In the genomic region with DNA sequence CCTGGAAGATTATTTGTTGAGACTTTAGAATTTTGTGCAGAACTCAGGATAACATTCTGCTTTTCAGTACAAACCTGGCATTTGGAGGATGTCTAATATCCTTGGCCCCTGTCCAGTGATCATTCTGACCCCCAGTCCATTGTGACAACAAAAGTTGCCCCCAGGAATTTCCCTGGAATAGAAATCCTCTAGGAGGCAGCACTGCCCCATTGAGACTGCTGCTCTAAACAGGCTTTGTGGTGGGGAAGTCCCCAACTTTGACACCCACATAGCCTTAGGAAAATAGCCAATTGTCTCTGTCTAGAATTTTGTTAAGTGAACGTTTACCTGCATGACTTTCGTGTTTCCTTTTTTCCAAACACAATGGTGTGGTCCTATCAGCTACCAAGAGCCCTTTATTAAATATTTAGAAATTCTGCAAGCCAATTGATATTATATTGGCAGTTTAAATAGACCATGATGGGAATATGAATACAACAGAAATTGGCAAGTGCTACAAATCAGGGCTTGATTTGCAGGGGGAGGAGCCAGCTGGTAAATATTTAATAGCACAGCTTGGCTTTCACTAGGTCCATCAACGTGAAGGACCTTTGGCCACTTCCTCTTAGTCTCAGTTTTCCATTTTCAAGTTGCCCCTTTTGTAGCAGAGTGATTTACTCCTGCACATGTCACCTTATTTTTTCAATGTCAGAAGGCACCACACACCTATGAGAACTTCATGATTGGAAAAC, we compare ENCODE assay signal across 8 cellular contexts.
A peak's percentile ranks its signal among the peaks of the same experiment; 100 is the strongest.
DNase-seq lines count a peak whose midpoint lies in the region; ATAC-seq, FAIRE-seq and TF ChIP-seq lines count a peak whose summit lies in the region.

No MANE protein-coding gene starts in this region.

- intact Hi-C loops in Panc1 (cut with micrococcal nuclease; ENCODE audit: unreplicated experiment) = no loop called here

- BruUV-seq in Panc1 (replicated peaks; lab: Mats Ljungman, UMichigan) = no TSS peak

- H3K27ac ChIP-seq in HEK293 (ENCODE audit: extremely low read depth, low read depth, low read length) = no peak overlapping the region
- H3K27ac ChIP-seq in Panc1 (ENCODE audit: low read length) = no peak overlapping the region
- no peak overlapping the region for H3K27ac ChIP-seq in substantia nigra (ENCODE audit: low read depth, low read length, poor library complexity, severe bottlenecking)

- DNase-seq in GM10248 (ENCODE audit: extremely low spot score) (peak; percentile 35), Panc1 (ENCODE audit: low read depth, low spot score) (no peak), frontal cortex (ENCODE audit: low spot score in 2 of 2) (peak; percentile 22 to 24), substantia nigra (lab: John Stamatoyannopoulos, UW) (peak in 28 of 49 donors; percentile 3 to 64 (median 19)), NCI-H2029 treated with DMSO at 0.1 percent for 48 hours (lab: John Stamatoyannopoulos, UW) (no peak)
- DNase-seq in stimulated activated CD4-positive, alpha-beta T cell treated with anti-CD3 and anti-CD28 coated beads, Interleukin-4, amount 100 ng/mL, for 24 hours = no peak

- H3K9me3 ChIP-seq in HEK293 (ENCODE audit: control insufficient read depth, insufficient read depth, low read depth, low read length) = no peaks in the 10 kb centered on the region
- no peaks in the 10 kb centered on the region for H3K9me3 ChIP-seq in Panc1 (ENCODE audit: control insufficient read depth, insufficient read depth, low read depth, low read length)

- H3K27me3 ChIP-seq in Panc1 (ENCODE audit: control insufficient read depth, insufficient read depth, low read length) = no peaks in the 10 kb centered on the region

- in situ Hi-C loops in Panc1 (cut with HindIII; ENCODE audit: low pct_unique_long_range_greater_than_20kb, low sequenced_read_pairs) = no loop called here

- no peak for FAIRE-seq in frontal cortex (lab: Jason Lieb, UNC)

- TF ChIP-seq CTCF in GM10248 (IDR thresholded peaks at IDR 0.05; ENCODE audit: control extremely low read depth, extremely low read depth, low read depth, missing control alignments) (peak; percentile 32), HEK293 (tag by site-specific recombination; IDR thresholded peaks at IDR 0.05) (no peak), Panc1 (IDR thresholded peaks at IDR 0.05) (peak; percentile 54)

- H3K4me1 ChIP-seq in HEK293 (ENCODE audit: control insufficient read depth, insufficient read depth, low read length) (no peaks in the 10 kb centered on the region), Panc1 (ENCODE audit: control insufficient read depth, insufficient read depth, low read length) (no peaks in the 10 kb centered on the region; the same call in 1 of the 2 replicates)

- H3K4me3 ChIP-seq in HEK293 (ENCODE audit: low read depth, low read length) (no peak overlapping the region), Panc1 (ENCODE audit: low read depth in 2 of 2, low read length in 2 of 2) (no peak overlapping the region)

- CTCF ChIA-PET in GM10248 (lab: Yijun Ruan, JAX) (interaction anchor here (0.9 to 4.2 kb wide), 6 partner anchors 9 to 452 kb away, joined by 3 to 23 read pairs (median 4); partner anchors contain the start of gene EFNB2), HEK293 (lab: Yijun Ruan, JAX) (interaction anchor here (0.6 to 2.5 kb wide), 11 partner anchors 18 to 1462 kb away, joined by 3 to 8 read pairs (median 4); no protein-coding TSS in a partner anchor), Panc1 (lab: Charles Lee) (interaction anchor here (0.7 kb wide), 1 partner anchor 166 kb away, joined by 3 read pairs; no protein-coding TSS in a partner anchor)

- no peaks in the 10 kb centered on the region for H3K36me3 ChIP-seq in HEK293 (ENCODE audit: control insufficient read depth in 2 of 2, insufficient read depth in 1 of 2, low read length in 2 of 2)
- no peaks in the 10 kb centered on the region for H3K36me3 ChIP-seq in Panc1 (ENCODE audit: control insufficient read depth, insufficient read depth, low read length)

- ATAC-seq in Panc1 = no peak
- no peak for ATAC-seq in GM21825 (IDR thresholded peaks at IDR 0.05; ENCODE audit: unreplicated experiment)

- POLR2A ChIA-PET in GM10248 (lab: Yijun Ruan, JAX) (interaction anchor here (0.7 kb wide), 1 partner anchor 1044 kb away, joined by 3 read pairs; no protein-coding TSS in a partner anchor), HEK293 (lab: Yijun Ruan, JAX) (interaction anchor here (0.7 kb wide), 1 partner anchor 336 kb away, joined by 4 read pairs; no protein-coding TSS in a partner anchor), Panc1 (lab: Charles Lee) (no interaction called here)

TF ChIP-seq in HEK293, 187 proteins besides CTCF, POLR2A, EP300 and RAD21 (continues in another document):
- TF ChIP-seq, protein P1, sequence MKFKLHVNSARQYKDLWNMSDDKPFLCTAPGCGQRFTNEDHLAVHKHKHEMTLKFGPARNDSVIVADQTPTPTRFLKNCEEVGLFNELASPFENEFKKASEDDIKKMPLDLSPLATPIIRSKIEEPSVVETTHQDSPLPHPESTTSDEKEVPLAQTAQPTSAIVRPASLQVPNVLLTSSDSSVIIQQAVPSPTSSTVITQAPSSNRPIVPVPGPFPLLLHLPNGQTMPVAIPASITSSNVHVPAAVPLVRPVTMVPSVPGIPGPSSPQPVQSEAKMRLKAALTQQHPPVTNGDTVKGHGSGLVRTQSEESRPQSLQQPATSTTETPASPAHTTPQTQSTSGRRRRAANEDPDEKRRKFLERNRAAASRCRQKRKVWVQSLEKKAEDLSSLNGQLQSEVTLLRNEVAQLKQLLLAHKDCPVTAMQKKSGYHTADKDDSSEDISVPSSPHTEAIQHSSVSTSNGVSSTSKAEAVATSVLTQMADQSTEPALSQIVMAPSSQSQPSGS (tag by site-specific recombination; IDR thresholded peaks at IDR 0.05; ENCODE audit: low read depth) = no peak
- TF ChIP-seq ZNF324 (tag by site-specific recombination; IDR thresholded peaks at IDR 0.05) (no peak), ZNF530 (tag by site-specific recombination; IDR thresholded peaks at IDR 0.05; ENCODE audit: low read depth) (no peak), ZNF157 (tag by site-specific recombination; IDR thresholded peaks at IDR 0.05) (no peak), ZNF677 (tag by site-specific recombination; IDR thresholded peaks at IDR 0.05) (no peak), GLI4 (tag by site-specific recombination; IDR thresholded peaks at IDR 0.05) (no peak), ZNF140 (tag by site-specific recombination; IDR thresholded peaks at IDR 0.05) (no peak), ZBTB17 (tag by site-specific recombination; IDR thresholded peaks at IDR 0.05) (no peak), ZNF624 (tag by site-specific recombination; IDR thresholded peaks at IDR 0.05) (no peak), ZNF548 (tag by site-specific recombination; IDR thresholded peaks at IDR 0.05) (no peak), ZNF621 (tag by site-specific recombination; IDR thresholded peaks at IDR 0.05) (no peak)
- TF ChIP-seq, protein P2, sequence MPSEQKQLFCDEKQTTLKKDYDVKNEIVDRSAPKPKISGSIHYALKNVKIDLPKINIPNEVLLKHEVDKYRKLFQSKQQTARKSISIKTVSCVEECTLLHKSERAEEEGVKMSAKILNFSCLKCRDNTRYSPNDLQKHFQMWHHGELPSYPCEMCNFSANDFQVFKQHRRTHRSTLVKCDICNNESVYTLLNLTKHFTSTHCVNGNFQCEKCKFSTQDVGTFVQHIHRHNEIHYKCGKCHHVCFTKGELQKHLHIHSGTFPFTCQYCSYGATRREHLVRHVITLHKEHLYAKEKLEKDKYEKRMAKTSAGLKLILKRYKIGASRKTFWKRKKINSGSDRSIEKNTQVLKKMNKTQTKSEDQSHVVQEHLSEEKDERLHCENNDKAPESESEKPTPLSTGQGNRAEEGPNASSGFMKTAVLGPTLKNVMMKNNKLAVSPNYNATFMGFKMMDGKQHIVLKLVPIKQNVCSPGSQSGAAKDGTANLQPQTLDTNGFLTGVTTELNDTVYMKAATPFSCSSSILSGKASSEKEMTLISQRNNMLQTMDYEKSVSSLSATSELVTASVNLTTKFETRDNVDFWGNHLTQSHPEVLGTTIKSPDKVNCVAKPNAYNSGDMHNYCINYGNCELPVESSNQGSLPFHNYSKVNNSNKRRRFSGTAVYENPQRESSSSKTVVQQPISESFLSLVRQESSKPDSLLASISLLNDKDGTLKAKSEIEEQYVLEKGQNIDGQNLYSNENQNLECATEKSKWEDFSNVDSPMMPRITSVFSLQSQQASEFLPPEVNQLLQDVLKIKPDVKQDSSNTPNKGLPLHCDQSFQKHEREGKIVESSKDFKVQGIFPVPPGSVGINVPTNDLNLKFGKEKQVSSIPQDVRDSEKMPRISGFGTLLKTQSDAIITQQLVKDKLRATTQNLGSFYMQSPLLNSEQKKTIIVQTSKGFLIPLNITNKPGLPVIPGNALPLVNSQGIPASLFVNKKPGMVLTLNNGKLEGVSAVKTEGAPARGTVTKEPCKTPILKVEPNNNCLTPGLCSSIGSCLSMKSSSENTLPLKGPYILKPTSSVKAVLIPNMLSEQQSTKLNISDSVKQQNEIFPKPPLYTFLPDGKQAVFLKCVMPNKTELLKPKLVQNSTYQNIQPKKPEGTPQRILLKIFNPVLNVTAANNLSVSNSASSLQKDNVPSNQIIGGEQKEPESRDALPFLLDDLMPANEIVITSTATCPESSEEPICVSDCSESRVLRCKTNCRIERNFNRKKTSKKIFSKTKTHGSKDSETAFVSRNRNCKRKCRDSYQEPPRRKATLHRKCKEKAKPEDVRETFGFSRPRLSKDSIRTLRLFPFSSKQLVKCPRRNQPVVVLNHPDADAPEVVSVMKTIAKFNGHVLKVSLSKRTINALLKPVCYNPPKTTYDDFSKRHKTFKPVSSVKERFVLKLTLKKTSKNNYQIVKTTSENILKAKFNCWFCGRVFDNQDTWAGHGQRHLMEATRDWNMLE (tag by site-specific recombination; conservative IDR thresholded peaks at IDR 0.05; ENCODE audit: low read depth) = no peak
- TF ChIP-seq, protein P3, sequence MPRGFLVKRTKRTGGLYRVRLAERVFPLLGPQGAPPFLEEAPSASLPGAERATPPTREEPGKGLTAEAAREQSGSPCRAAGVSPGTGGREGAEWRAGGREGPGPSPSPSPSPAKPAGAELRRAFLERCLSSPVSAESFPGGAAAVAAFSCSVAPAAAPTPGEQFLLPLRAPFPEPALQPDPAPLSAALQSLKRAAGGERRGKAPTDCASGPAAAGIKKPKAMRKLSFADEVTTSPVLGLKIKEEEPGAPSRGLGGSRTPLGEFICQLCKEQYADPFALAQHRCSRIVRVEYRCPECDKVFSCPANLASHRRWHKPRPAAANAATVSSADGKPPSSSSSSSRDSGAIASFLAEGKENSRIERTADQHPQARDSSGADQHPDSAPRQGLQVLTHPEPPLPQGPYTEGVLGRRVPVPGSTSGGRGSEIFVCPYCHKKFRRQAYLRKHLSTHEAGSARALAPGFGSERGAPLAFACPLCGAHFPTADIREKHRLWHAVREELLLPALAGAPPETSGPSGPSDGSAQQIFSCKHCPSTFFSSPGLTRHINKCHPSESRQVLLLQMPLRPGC (tag by site-specific recombination; IDR thresholded peaks at IDR 0.05) = no peak

Comparison
In these comparisons a context has a peak if more than half of its experiments do, and no peak if none do; other contexts are left out.
1. DNase-seq: peak in GM10248 (single experiment), frontal cortex (2 of 2) and substantia nigra (28 of 49); none in Panc1 (single experiment), NCI-H2029 treated with DMSO at 0.1 percent for 48 hours (single experiment) and stimulated activated CD4-positive, alpha-beta T cell treated with anti-CD3 and anti-CD28 coated beads, Interleukin-4, amount 100 ng/mL, for 24 hours (single experiment).